1 cellular context compared by ENCODE assay signal in the genomic region with DNA sequence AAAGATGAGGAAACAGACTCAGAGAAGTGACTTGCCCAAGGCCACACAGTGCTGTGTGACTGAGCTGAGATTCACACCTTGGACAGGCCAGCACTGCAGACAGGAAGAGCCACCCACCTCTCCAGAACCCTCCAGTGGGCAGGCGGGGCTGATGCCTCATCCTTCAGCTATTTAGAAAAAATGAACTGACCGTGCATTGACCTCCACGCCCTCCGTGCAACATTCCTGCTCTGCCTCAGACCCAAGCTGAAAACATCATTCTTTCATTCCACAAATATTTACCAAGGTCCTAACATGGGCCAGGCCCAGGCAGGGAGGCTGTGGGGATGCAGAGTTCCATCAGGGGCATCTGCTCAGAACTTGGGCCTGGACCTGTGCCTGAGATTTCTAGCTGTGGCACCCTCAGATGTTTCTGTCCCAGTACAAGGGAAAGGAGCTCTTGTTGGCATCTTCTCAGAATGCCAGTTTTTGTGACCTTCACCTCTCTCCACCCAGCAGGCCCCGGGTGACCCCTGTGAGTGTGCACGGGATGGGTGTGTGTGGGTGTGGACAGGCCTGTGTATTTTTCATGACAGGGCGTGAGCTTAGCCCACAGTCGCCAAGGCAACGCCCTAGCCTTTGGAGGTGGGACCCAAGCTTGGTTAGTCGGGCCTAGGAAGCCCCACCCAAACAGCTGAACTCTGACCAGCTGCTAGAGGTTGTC.
TF ChIP-seq lines count a peak whose summit lies in the region.

No MANE protein-coding gene starts in this region.

TF ChIP-seq in HepG2, 621 proteins besides CTCF, POLR2A, EP300 and RAD21 (continued from another document and continues in another):
- TF ChIP-seq ZFX (CRISPR knock-in tag; IDR thresholded peaks at IDR 0.05; ENCODE audit: low read depth) (peak; percentile 13; the same call in 1 of the 2 replicates), FOSL2 (CRISPR knock-in tag; IDR thresholded peaks at IDR 0.05) (peak; percentile 95), ZNF207 (IDR thresholded peaks at IDR 0.05; ENCODE audit: borderline replicate concordance) (no peak), RFX1 (IDR thresholded peaks at IDR 0.05) (peak; percentile 63; the same call in 1 of the 2 replicates), HMGA1 (CRISPR knock-in tag; conservative IDR thresholded peaks at IDR 0.05) (no peak), HDAC2 (CRISPR knock-in tag; IDR thresholded peaks at IDR 0.05) (peak; percentile 66; the same call in 1 of the 2 replicates), SKI (IDR thresholded peaks at IDR 0.05; ENCODE audit: partially characterized antibody) (peak; percentile 18), FOSL1 (CRISPR knock-in tag; IDR thresholded peaks at IDR 0.05; ENCODE audit: borderline replicate concordance) (peak; percentile 80; the same call in 1 of the 2 replicates), RFX3 (CRISPR knock-in tag; IDR thresholded peaks at IDR 0.05) (peak; percentile 63), KLF13 (CRISPR knock-in tag; IDR thresholded peaks at IDR 0.05) (no peak), PHF21A (CRISPR knock-in tag; IDR thresholded peaks at IDR 0.05) (peak; percentile 13), ZNF24 (IDR thresholded peaks at IDR 0.05) (0 out of 2 replicates have a peak, but pooled peaks have one; percentile 41), MED1 (CRISPR knock-in tag; IDR thresholded peaks at IDR 0.05) (peak; percentile 62), RCOR2 (CRISPR knock-in tag; IDR thresholded peaks at IDR 0.05) (peak; percentile 46; the same call in 1 of the 2 replicates), ZNF235 (CRISPR knock-in tag; IDR thresholded peaks at IDR 0.05; ENCODE audit: borderline replicate concordance) (no peak), ZNF816 (CRISPR knock-in tag; IDR thresholded peaks at IDR 0.05; ENCODE audit: borderline replicate concordance) (no peak), ZNF776 (CRISPR knock-in tag; IDR thresholded peaks at IDR 0.05) (no peak), PAWR (CRISPR knock-in tag; IDR thresholded peaks at IDR 0.05; ENCODE audit: borderline replicate concordance) (no peak), RXRA (CRISPR knock-in tag; IDR thresholded peaks at IDR 0.05) (peak; percentile 97), ZNF768 (CRISPR knock-in tag; IDR thresholded peaks at IDR 0.05) (peak; percentile 87), HMG20A (CRISPR knock-in tag; IDR thresholded peaks at IDR 0.05; ENCODE audit: borderline replicate concordance) (0 out of 2 replicates have a peak, but pooled peaks have one; percentile 24), ZNF121 (CRISPR knock-in tag; IDR thresholded peaks at IDR 0.05) (peak; percentile 94), ZNF629 (CRISPR knock-in tag; conservative IDR thresholded peaks at IDR 0.05) (peak; percentile 63), NFYC (CRISPR knock-in tag; IDR thresholded peaks at IDR 0.05) (0 out of 2 replicates have a peak, but pooled peaks have one; percentile 24), PPARG (CRISPR knock-in tag; conservative IDR thresholded peaks at IDR 0.05) (0 out of 2 replicates have a peak, but pooled peaks have one; percentile 29), LCORL (IDR thresholded peaks at IDR 0.05) (peak; percentile 39; the same call in 1 of the 2 replicates), LCORL (CRISPR knock-in tag; IDR thresholded peaks at IDR 0.05) (peak; percentile 37; the same call in 1 of the 2 replicates), ZNF709 (CRISPR knock-in tag; IDR thresholded peaks at IDR 0.05) (0 out of 2 replicates have a peak, but pooled peaks have one; percentile 27), ELF3 (CRISPR knock-in tag; IDR thresholded peaks at IDR 0.05) (peak; percentile 28; the same call in 1 of the 2 replicates), KDM5B (CRISPR knock-in tag; IDR thresholded peaks at IDR 0.05; ENCODE audit: borderline replicate concordance) (0 out of 2 replicates have a peak, but pooled peaks have one; percentile 25), MAFG (CRISPR knock-in tag; IDR thresholded peaks at IDR 0.05) (no peak)
- TF ChIP-seq, protein P1, sequence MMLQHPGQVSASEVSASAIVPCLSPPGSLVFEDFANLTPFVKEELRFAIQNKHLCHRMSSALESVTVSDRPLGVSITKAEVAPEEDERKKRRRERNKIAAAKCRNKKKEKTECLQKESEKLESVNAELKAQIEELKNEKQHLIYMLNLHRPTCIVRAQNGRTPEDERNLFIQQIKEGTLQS (CRISPR knock-in tag; IDR thresholded peaks at IDR 0.05) = peak; percentile 75
- TF ChIP-seq, protein P2, sequence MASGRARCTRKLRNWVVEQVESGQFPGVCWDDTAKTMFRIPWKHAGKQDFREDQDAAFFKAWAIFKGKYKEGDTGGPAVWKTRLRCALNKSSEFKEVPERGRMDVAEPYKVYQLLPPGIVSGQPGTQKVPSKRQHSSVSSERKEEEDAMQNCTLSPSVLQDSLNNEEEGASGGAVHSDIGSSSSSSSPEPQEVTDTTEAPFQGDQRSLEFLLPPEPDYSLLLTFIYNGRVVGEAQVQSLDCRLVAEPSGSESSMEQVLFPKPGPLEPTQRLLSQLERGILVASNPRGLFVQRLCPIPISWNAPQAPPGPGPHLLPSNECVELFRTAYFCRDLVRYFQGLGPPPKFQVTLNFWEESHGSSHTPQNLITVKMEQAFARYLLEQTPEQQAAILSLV (CRISPR knock-in tag; IDR thresholded peaks at IDR 0.05; ENCODE audit: borderline replicate concordance) = no peak
- TF ChIP-seq, protein P3, sequence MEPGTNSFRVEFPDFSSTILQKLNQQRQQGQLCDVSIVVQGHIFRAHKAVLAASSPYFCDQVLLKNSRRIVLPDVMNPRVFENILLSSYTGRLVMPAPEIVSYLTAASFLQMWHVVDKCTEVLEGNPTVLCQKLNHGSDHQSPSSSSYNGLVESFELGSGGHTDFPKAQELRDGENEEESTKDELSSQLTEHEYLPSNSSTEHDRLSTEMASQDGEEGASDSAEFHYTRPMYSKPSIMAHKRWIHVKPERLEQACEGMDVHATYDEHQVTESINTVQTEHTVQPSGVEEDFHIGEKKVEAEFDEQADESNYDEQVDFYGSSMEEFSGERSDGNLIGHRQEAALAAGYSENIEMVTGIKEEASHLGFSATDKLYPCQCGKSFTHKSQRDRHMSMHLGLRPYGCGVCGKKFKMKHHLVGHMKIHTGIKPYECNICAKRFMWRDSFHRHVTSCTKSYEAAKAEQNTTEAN (CRISPR knock-in tag; conservative IDR thresholded peaks at IDR 0.05) = peak; percentile 24; the same call in 1 of the 2 replicates
- TF ChIP-seq, protein P4, sequence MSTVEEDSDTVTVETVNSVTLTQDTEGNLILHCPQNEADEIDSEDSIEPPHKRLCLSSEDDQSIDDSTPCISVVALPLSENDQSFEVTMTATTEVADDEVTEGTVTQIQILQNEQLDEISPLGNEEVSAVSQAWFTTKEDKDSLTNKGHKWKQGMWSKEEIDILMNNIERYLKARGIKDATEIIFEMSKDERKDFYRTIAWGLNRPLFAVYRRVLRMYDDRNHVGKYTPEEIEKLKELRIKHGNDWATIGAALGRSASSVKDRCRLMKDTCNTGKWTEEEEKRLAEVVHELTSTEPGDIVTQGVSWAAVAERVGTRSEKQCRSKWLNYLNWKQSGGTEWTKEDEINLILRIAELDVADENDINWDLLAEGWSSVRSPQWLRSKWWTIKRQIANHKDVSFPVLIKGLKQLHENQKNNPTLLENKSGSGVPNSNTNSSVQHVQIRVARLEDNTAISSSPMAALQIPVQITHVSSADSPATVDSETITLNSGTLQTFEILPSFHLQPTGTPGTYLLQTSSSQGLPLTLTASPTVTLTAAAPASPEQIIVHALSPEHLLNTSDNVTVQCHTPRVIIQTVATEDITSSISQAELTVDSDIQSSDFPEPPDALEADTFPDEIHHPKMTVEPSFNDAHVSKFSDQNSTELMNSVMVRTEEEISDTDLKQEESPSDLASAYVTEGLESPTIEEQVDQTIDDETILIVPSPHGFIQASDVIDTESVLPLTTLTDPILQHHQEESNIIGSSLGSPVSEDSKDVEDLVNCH (CRISPR knock-in tag; IDR thresholded peaks at IDR 0.05) = no peak
- TF ChIP-seq, protein P5, sequence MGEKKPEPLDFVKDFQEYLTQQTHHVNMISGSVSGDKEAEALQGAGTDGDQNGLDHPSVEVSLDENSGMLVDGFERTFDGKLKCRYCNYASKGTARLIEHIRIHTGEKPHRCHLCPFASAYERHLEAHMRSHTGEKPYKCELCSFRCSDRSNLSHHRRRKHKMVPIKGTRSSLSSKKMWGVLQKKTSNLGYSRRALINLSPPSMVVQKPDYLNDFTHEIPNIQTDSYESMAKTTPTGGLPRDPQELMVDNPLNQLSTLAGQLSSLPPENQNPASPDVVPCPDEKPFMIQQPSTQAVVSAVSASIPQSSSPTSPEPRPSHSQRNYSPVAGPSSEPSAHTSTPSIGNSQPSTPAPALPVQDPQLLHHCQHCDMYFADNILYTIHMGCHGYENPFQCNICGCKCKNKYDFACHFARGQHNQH (CRISPR knock-in tag; IDR thresholded peaks at IDR 0.05) = 0 out of 2 replicates have a peak, but pooled peaks have one; percentile 40
- TF ChIP-seq, protein P6, sequence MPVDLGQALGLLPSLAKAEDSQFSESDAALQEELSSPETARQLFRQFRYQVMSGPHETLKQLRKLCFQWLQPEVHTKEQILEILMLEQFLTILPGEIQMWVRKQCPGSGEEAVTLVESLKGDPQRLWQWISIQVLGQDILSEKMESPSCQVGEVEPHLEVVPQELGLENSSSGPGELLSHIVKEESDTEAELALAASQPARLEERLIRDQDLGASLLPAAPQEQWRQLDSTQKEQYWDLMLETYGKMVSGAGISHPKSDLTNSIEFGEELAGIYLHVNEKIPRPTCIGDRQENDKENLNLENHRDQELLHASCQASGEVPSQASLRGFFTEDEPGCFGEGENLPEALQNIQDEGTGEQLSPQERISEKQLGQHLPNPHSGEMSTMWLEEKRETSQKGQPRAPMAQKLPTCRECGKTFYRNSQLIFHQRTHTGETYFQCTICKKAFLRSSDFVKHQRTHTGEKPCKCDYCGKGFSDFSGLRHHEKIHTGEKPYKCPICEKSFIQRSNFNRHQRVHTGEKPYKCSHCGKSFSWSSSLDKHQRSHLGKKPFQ (CRISPR knock-in tag; IDR thresholded peaks at IDR 0.05; ENCODE audit: insufficient replicate concordance) = peak; percentile 96
- TF ChIP-seq, protein P7, sequence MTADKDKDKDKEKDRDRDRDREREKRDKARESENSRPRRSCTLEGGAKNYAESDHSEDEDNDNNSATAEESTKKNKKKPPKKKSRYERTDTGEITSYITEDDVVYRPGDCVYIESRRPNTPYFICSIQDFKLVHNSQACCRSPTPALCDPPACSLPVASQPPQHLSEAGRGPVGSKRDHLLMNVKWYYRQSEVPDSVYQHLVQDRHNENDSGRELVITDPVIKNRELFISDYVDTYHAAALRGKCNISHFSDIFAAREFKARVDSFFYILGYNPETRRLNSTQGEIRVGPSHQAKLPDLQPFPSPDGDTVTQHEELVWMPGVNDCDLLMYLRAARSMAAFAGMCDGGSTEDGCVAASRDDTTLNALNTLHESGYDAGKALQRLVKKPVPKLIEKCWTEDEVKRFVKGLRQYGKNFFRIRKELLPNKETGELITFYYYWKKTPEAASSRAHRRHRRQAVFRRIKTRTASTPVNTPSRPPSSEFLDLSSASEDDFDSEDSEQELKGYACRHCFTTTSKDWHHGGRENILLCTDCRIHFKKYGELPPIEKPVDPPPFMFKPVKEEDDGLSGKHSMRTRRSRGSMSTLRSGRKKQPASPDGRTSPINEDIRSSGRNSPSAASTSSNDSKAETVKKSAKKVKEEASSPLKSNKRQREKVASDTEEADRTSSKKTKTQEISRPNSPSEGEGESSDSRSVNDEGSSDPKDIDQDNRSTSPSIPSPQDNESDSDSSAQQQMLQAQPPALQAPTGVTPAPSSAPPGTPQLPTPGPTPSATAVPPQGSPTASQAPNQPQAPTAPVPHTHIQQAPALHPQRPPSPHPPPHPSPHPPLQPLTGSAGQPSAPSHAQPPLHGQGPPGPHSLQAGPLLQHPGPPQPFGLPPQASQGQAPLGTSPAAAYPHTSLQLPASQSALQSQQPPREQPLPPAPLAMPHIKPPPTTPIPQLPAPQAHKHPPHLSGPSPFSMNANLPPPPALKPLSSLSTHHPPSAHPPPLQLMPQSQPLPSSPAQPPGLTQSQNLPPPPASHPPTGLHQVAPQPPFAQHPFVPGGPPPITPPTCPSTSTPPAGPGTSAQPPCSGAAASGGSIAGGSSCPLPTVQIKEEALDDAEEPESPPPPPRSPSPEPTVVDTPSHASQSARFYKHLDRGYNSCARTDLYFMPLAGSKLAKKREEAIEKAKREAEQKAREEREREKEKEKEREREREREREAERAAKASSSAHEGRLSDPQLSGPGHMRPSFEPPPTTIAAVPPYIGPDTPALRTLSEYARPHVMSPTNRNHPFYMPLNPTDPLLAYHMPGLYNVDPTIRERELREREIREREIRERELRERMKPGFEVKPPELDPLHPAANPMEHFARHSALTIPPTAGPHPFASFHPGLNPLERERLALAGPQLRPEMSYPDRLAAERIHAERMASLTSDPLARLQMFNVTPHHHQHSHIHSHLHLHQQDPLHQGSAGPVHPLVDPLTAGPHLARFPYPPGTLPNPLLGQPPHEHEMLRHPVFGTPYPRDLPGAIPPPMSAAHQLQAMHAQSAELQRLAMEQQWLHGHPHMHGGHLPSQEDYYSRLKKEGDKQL (CRISPR knock-in tag; IDR thresholded peaks at IDR 0.05; ENCODE audit: low read depth) = 0 out of 2 replicates have a peak, but pooled peaks have one; percentile 17
- TF ChIP-seq, protein P8, sequence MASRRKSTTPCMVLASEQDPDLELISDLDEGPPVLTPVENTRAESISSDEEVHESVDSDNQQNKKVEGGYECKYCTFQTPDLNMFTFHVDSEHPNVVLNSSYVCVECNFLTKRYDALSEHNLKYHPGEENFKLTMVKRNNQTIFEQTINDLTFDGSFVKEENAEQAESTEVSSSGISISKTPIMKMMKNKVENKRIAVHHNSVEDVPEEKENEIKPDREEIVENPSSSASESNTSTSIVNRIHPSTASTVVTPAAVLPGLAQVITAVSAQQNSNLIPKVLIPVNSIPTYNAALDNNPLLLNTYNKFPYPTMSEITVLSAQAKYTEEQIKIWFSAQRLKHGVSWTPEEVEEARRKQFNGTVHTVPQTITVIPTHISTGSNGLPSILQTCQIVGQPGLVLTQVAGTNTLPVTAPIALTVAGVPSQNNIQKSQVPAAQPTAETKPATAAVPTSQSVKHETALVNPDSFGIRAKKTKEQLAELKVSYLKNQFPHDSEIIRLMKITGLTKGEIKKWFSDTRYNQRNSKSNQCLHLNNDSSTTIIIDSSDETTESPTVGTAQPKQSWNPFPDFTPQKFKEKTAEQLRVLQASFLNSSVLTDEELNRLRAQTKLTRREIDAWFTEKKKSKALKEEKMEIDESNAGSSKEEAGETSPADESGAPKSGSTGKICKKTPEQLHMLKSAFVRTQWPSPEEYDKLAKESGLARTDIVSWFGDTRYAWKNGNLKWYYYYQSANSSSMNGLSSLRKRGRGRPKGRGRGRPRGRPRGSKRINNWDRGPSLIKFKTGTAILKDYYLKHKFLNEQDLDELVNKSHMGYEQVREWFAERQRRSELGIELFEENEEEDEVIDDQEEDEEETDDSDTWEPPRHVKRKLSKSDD (CRISPR knock-in tag; IDR thresholded peaks at IDR 0.05; ENCODE audit: low read depth) = no peak
- TF ChIP-seq, protein P9, sequence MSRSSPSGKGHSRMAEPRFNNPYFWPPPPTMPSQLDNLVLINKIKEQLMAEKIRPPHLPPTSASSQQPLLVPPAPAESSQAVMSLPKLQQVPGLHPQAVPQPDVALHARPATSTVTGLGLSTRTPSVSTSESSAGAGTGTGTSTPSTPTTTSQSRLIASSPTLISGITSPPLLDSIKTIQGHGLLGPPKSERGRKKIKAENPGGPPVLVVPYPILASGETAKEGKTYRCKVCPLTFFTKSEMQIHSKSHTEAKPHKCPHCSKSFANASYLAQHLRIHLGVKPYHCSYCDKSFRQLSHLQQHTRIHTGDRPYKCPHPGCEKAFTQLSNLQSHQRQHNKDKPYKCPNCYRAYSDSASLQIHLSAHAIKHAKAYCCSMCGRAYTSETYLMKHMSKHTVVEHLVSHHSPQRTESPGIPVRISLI (CRISPR knock-in tag; IDR thresholded peaks at IDR 0.05; ENCODE audit: borderline replicate concordance) = peak; percentile 69; the same call in 1 of the 2 replicates
